9 cellular contexts compared by ENCODE assay signal in genomic region chr16:1048442-1049112, GRCh38. TPM values are rescaled to one million over a fixed set of nuclear protein-coding genes. Genes with fewer than 3 reads are reported as not detected.
DNase-seq lines count a peak whose midpoint lies in the region; ATAC-seq and TF ChIP-seq lines count a peak whose summit lies in the region.
"Had no signal": no experiment of that assay in that cellular context is flagged by ENCODE, and none has a peak within 500 bp of the region (broad histone marks: within the 10 kb centered on the region; RNA-seq: fewer than 3 reads in every experiment).

No MANE protein-coding gene starts in this region.

- no peak overlapping the region for H3K4me2 ChIP-seq in OCI-LY7 (ENCODE audit: low read length)

- TF ChIP-seq CTCF in HEK293 (tag by site-specific recombination; IDR thresholded peaks at IDR 0.05) (no peak), right lobe of liver (IDR thresholded peaks at IDR 0.05) (no peak), Peyer's patch (IDR thresholded peaks at IDR 0.05) (no peak), OCI-LY7 (conservative IDR thresholded peaks at IDR 0.05; ENCODE audit: low read length) (no peak)

- TF ChIP-seq POLR2A in right lobe of liver (IDR thresholded peaks at IDR 0.05) (no peak), Peyer's patch (IDR thresholded peaks at IDR 0.05) (no peak)

- intact Hi-C loops in right lobe of liver (cut with DNase I), result no loop called here
- intact Hi-C loops in OCI-LY7 (cut with micrococcal nuclease; ENCODE audit: unreplicated experiment), result no loop called here

- H2AFZ ChIP-seq in OCI-LY7 (ENCODE audit: low read length), result no peak overlapping the region

- H3K9me3 ChIP-seq in HEK293 (ENCODE audit: control insufficient read depth, insufficient read depth, low read depth, low read length) (no peaks in the 10 kb centered on the region), right lobe of liver (no peaks in the 10 kb centered on the region), Peyer's patch (no peaks in the 10 kb centered on the region), OCI-LY7 (ENCODE audit: low read length) (no peaks in the 10 kb centered on the region)

- H3K4me1 ChIP-seq in HEK293 (ENCODE audit: control insufficient read depth, insufficient read depth, low read length) (no peaks in the 10 kb centered on the region), right lobe of liver (no peaks in the 10 kb centered on the region), Peyer's patch (no peaks in the 10 kb centered on the region), OCI-LY7 (ENCODE audit: insufficient read depth, low read length, poor library complexity, severe bottlenecking) (no peaks in the 10 kb centered on the region)

- ATAC-seq in right lobe of liver (peak; percentile 9 to 46 (median 40)), GM21737 (IDR thresholded peaks at IDR 0.05; ENCODE audit: unreplicated experiment) (no peak), HG03565 (IDR thresholded peaks at IDR 0.05; ENCODE audit: unreplicated experiment) (no peak)

- no peaks in the 10 kb centered on the region for H3K79me2 ChIP-seq in OCI-LY7 (ENCODE audit: insufficient read depth, low read depth, low read length)

- CTCF ChIA-PET in HEK293 (lab: Yijun Ruan, JAX), result interaction anchor here (0.5 kb wide), 1 partner anchor 64 kb away, joined by 3 read pairs; no protein-coding TSS in a partner anchor
- CTCF ChIA-PET in OCI-LY7 (lab: Charles Lee; ENCODE audit: unreplicated experiment), result interaction anchor here (0.7 kb wide), 1 partner anchor 9 kb away, joined by 15 read pairs; no protein-coding TSS in a partner anchor

- WGBS in right lobe of liver (ENCODE audit: insufficient coverage, low coverage, low lambda C conversion rate, missing lambda C conversion rate), result 13% methylated on average over 3 of the region's 37 CpGs

- no peaks in the 10 kb centered on the region for H3K27me3 ChIP-seq in right lobe of liver
- peaks cover 0 to 9% of the 10 kb centered on the region in 2 donors for H3K27me3 ChIP-seq in Peyer's patch

- H3K27ac ChIP-seq in HEK293 (ENCODE audit: extremely low read depth, low read depth, low read length), result no peak overlapping the region
- peak overlapping the region; percentile 80 for H3K27ac ChIP-seq in angular gyrus (ENCODE audit: low read depth, low read length)
- H3K27ac ChIP-seq in right lobe of liver, result no peak overlapping the region
- H3K27ac ChIP-seq in Peyer's patch, result no peak overlapping the region
- no peak overlapping the region for H3K27ac ChIP-seq in OCI-LY7 (ENCODE audit: low read depth, low read length, poor library complexity, severe bottlenecking)

- POLR2A ChIA-PET in HEK293 (lab: Yijun Ruan, JAX), result no interaction called here
- POLR2A ChIA-PET in OCI-LY7 (lab: Charles Lee), result no interaction called here

- H3K36me3 ChIP-seq in HEK293 (ENCODE audit: control insufficient read depth in 2 of 2, insufficient read depth in 1 of 2, low read length in 2 of 2), result no peaks in the 10 kb centered on the region
- no peaks in the 10 kb centered on the region for H3K36me3 ChIP-seq in right lobe of liver
- H3K36me3 ChIP-seq in Peyer's patch, result no peaks in the 10 kb centered on the region
- no peaks in the 10 kb centered on the region for H3K36me3 ChIP-seq in OCI-LY7 (ENCODE audit: insufficient read depth, low read length)

- DNase-seq in C1 segment of cervical spinal cord (lab: John Stamatoyannopoulos, UW) (peak in 11 of 14 donors; percentile 26 to 78 (median 64)), right lobe of liver (no peak), Peyer's patch (no peak), OCI-LY7 (ENCODE audit: low spot score) (no peak)

- H3K4me3 ChIP-seq in HEK293 (ENCODE audit: low read depth, low read length) (no peak overlapping the region), right lobe of liver (no peak overlapping the region), Peyer's patch (no peak overlapping the region), OCI-LY7 (ENCODE audit: low read depth, low read length, poor library complexity, severe bottlenecking) (no peak overlapping the region)

- H3K9me2 ChIP-seq in OCI-LY7 (ENCODE audit: insufficient read depth, low read length), result no peaks in the 10 kb centered on the region

- no peaks in the 10 kb centered on the region for H4K20me1 ChIP-seq in OCI-LY7 (ENCODE audit: insufficient read depth, low read length)

- BruUV-seq in OCI-LY7 (replicated peaks; lab: Mats Ljungman, UMichigan), result no TSS peak

TF ChIP-seq in HEK293, 187 proteins besides CTCF, POLR2A, EP300 and RAD21 (continues in another document):
- TF ChIP-seq ZNF23 (tag by site-specific recombination; IDR thresholded peaks at IDR 0.05; ENCODE audit: borderline replicate concordance) (no peak), ZBTB48 (tag by site-specific recombination; IDR thresholded peaks at IDR 0.05) (no peak), ZNF792 (tag by site-specific recombination; IDR thresholded peaks at IDR 0.05) (no peak), BCL11B (tag by site-specific recombination; IDR thresholded peaks at IDR 0.05; ENCODE audit: low read depth) (no peak), ZNF248 (tag by site-specific recombination; IDR thresholded peaks at IDR 0.05) (no peak), PRDM6 (tag by site-specific recombination; IDR thresholded peaks at IDR 0.05) (no peak), ZNF341 (tag by site-specific recombination; IDR thresholded peaks at IDR 0.05; ENCODE audit: low read depth) (peak; percentile 90), SP7 (tag by site-specific recombination; IDR thresholded peaks at IDR 0.05) (no peak), ZBTB1 (tag by site-specific recombination; IDR thresholded peaks at IDR 0.05) (no peak), HOXC10 (CRISPR knock-in tag; IDR thresholded peaks at IDR 0.05) (no peak), ZNF626 (tag by site-specific recombination; IDR thresholded peaks at IDR 0.05) (no peak), ZNF2 (tag by site-specific recombination; IDR thresholded peaks at IDR 0.05) (no peak), ZSCAN5A (tag by site-specific recombination; IDR thresholded peaks at IDR 0.05) (no peak), ZNF658 (tag by site-specific recombination; IDR thresholded peaks at IDR 0.05) (no peak), ZNF561 (tag by site-specific recombination; IDR thresholded peaks at IDR 0.05; ENCODE audit: borderline replicate concordance) (no peak), ZNF521 (tag by site-specific recombination; IDR thresholded peaks at IDR 0.05) (no peak), ZNF692 (tag by site-specific recombination; IDR thresholded peaks at IDR 0.05) (no peak), ZNF548 (tag by site-specific recombination; IDR thresholded peaks at IDR 0.05) (no peak), ZNF266 (tag by site-specific recombination; IDR thresholded peaks at IDR 0.05; ENCODE audit: low read depth) (no peak), GLIS2 (tag by site-specific recombination; IDR thresholded peaks at IDR 0.05) (no peak; the same call in 1 of the 2 replicates), ZBTB17 (tag by site-specific recombination; IDR thresholded peaks at IDR 0.05) (peak; percentile 69), ZNF184 (tag by site-specific recombination; IDR thresholded peaks at IDR 0.05) (no peak), ZNF114 (tag by site-specific recombination; IDR thresholded peaks at IDR 0.05) (no peak), ZNF600 (tag by site-specific recombination; IDR thresholded peaks at IDR 0.05) (peak; percentile 69), OSR2 (tag by site-specific recombination; IDR thresholded peaks at IDR 0.05) (no peak)

RNA-seq across cellular contexts. Expression of gene SSTR5, which starts 24.0 kb away (rescaled TPM):
- total RNA-seq in right lobe of liver (not detected), Peyer's patch (1 to 10 TPM in 2 of 4 donors, not detected in 2; 1.5 to 2.1 TPM), OCI-LY7 (2022) (not detected in 2 replicates)
- not detected in 2 replicates for total RNA-seq in OCI-LY7 (2014; rRNA removed; shearing (Covaris generic))
- total RNA-seq: mesothelial cell of epicardium had no signal

RNA-seq across cellular contexts. Expression of gene C1QTNF8, which starts 47.5 kb away (rescaled TPM):
- total RNA-seq in right lobe of liver (not detected), Peyer's patch (not detected), OCI-LY7 (2022) (not detected in 2 replicates)
- not detected in 2 replicates for total RNA-seq in OCI-LY7 (2014; rRNA removed; shearing (Covaris generic))
- total RNA-seq: mesothelial cell of epicardium had no signal

Comparison
In these comparisons a context has a peak if more than half of its experiments do, and no peak if none do; other contexts are left out.
1. DNase-seq: peak in C1 segment of cervical spinal cord (11 of 14); none in right lobe of liver (0 of 3), Peyer's patch (0 of 3) and OCI-LY7 (single experiment).
2. ATAC-seq: peak in right lobe of liver (4 of 4); none in GM21737 (single experiment) and HG03565 (single experiment).